17 cellular contexts compared by ENCODE assay signal in the genomic region with DNA sequence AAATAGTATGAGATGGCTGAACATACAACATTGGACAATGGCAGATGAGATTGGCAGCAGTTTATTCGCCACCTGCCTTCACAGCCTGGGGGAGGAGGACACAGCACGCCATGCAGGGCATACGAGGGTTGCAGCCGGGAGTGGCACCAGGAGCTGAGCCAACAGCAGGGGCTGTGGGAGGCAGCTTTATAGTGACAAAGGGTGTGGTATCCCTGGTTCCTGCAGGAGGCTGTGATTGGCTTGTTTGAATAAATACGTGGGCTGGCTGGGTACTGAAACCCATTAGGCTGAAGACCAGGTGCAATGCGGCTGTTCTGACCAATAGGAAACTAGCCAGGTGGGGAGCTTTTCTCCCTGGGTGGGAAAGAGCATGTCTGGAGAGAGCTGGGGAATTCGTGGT.
DNase-seq lines count a peak whose midpoint lies in the region; ATAC-seq and TF ChIP-seq lines count a peak whose summit lies in the region.
"Had no signal": no experiment of that assay in that cellular context is flagged by ENCODE, and none has a peak within 500 bp of the region (broad histone marks: within the 10 kb centered on the region; RNA-seq: fewer than 3 reads in every experiment).

No MANE protein-coding gene starts in this region.

- H3K4me2 ChIP-seq in KMS-11: no peak overlapping the region

- no peak overlapping the region for H3K4me3 ChIP-seq in KMS-11 (IDR thresholded peaks at IDR 0.05; ENCODE audit: insufficient read depth, low read depth, low read length)
- no peak overlapping the region for H3K4me3 ChIP-seq in endodermal cell (ENCODE audit: low read length)
- H3K4me3 ChIP-seq: breast epithelium, skin epidermis, vagina had no signal

- peaks cover 5% of the 10 kb centered on the region for H3K4me1 Mint-ChIP-seq in endodermal cell

- H3K27ac ChIP-seq in KMS-11: no peak overlapping the region
- no peak overlapping the region for H3K27ac ChIP-seq in endodermal cell (ENCODE audit: low read depth, low read length)
- H3K27ac ChIP-seq: breast epithelium, skin epidermis, vagina had no signal

- TF ChIP-seq CTCF in KMS-11 (conservative IDR thresholded peaks at IDR 0.05; ENCODE audit: low read depth, low read length): no peak
- no peak for TF ChIP-seq CTCF in endodermal cell (conservative IDR thresholded peaks at IDR 0.05)

- H3K36me3 ChIP-seq in KMS-11 (ENCODE audit: insufficient read depth) (no peaks in the 10 kb centered on the region), endodermal cell (ENCODE audit: control insufficient read depth, insufficient read depth, low read length) (no peaks in the 10 kb centered on the region)
- H3K36me3 ChIP-seq: breast epithelium, vagina had no signal

- no peaks in the 10 kb centered on the region for H4K20me1 ChIP-seq in KMS-11 (ENCODE audit: insufficient read depth)

- H3K27me3 ChIP-seq in KMS-11 (ENCODE audit: insufficient read depth, low read depth) (peaks cover 8% of the 10 kb centered on the region; the same call in 1 of the 2 replicates), endodermal cell (ENCODE audit: control insufficient read depth, insufficient read depth, low read length, poor library complexity, severe bottlenecking) (peaks cover 72% of the 10 kb centered on the region)

- H3K4me1 ChIP-seq in KMS-11 (ENCODE audit: low read depth, poor library complexity, severe bottlenecking): peaks cover 13% of the 10 kb centered on the region
- H3K4me1 ChIP-seq in endodermal cell (ENCODE audit: control insufficient read depth, insufficient read depth, low read length): no peaks in the 10 kb centered on the region

- no peaks in the 10 kb centered on the region for H3K9me3 Mint-ChIP-seq in endodermal cell
- H3K9me3 Mint-ChIP-seq: activated T-cell treated with anti-CD3 and anti-CD28 coated beads, Interleukin-2, amount 50 U/mL, for 72 hours; neural crest cell; T-helper 1 cell treated with Interleukin-12 subunit alpha and Interleukin-12 subunit beta and Interleukin-4 antibody, amounts not matched to agents 30 μg/mL and 1 μg/mL, for 36 hours had no signal

- H3K79me2 ChIP-seq in KMS-11 (ENCODE audit: insufficient read depth, low read depth): no peaks in the 10 kb centered on the region

- H3K27me3 Mint-ChIP-seq in endodermal cell (ENCODE audit: insufficient read depth): peaks cover 68% of the 10 kb centered on the region

- WGBS in endodermal cell (ENCODE audit: insufficient coverage in 1 of 2, insufficient read length in 1 of 2), 2 experiments: 76 to 80% methylated on average over 7 of the region's 7 CpGs

- in situ Hi-C loops in G401 (cut with HindIII; ENCODE audit: low sequenced_read_pairs): no loop called here

- no peaks in the 10 kb centered on the region for H3K9me3 ChIP-seq in endodermal cell (ENCODE audit: control insufficient read depth, low read length)
- H3K9me3 ChIP-seq: breast epithelium, vagina had no signal

- ATAC-seq in HG03432 (IDR thresholded peaks at IDR 0.05; ENCODE audit: unreplicated experiment): no peak
- ATAC-seq: activated T-cell treated with anti-CD3 and anti-CD28 coated beads, Interleukin-2, amount 50 U/mL, for 72 hours had no signal

- H2AFZ ChIP-seq in KMS-11 (ENCODE audit: low read depth): peak overlapping the region; percentile 2; the same call in 1 of the 2 replicates

- no peaks in the 10 kb centered on the region for H3K36me3 Mint-ChIP-seq in endodermal cell (ENCODE audit: low read depth)

- no peak overlapping the region for H3K9ac ChIP-seq in KMS-11
- no peak overlapping the region for H3K9ac ChIP-seq in endodermal cell (ENCODE audit: extremely low read depth, low read length, poor library complexity, severe bottlenecking)

- peak; percentile 82 for DNase-seq in G401 (ENCODE audit: low spot score)
- DNase-seq in NCI-H345 treated with DMSO at 0.1 percent for 48 hours (lab: John Stamatoyannopoulos, UW; ENCODE audit: unreplicated experiment): peak; percentile 10
- DNase-seq in endodermal cell: peak; percentile 47
- no peak for DNase-seq in activated CD4-positive, CD25-positive, alpha-beta regulatory T cell (lab: John Stamatoyannopoulos, UW)
- DNase-seq in effector CD8-positive, alpha-beta T cell (lab: John Stamatoyannopoulos, UW): no peak
- DNase-seq: activated T-cell treated with anti-CD3 and anti-CD28 coated beads, Interleukin-2, amount 50 U/mL, for 72 hours; midbrain; NCI-H2227 treated with DMSO at 0.1 percent for 48 hours; stimulated activated CD4-positive, alpha-beta T cell treated with anti-CD3 and anti-CD28 coated beads, Interleukin-4, amount 100 ng/mL, for 1 hour had no signal

- no peak overlapping the region for H3K4me3 Mint-ChIP-seq in endodermal cell
- H3K4me3 Mint-ChIP-seq: activated T-cell treated with anti-CD3 and anti-CD28 coated beads, Interleukin-2, amount 50 U/mL, for 72 hours; neural crest cell; T-helper 1 cell treated with Interleukin-12 subunit alpha and Interleukin-12 subunit beta and Interleukin-4 antibody, amounts not matched to agents 30 μg/mL and 1 μg/mL, for 36 hours had no signal

- no peak overlapping the region for H3K27ac Mint-ChIP-seq in endodermal cell
- H3K27ac Mint-ChIP-seq: activated T-cell treated with anti-CD3 and anti-CD28 coated beads, Interleukin-2, amount 50 U/mL, for 72 hours; progenitor cell of endocrine pancreas; T-helper 1 cell treated with Interleukin-12 subunit alpha and Interleukin-12 subunit beta and Interleukin-4 antibody, amounts not matched to agents 30 μg/mL and 1 μg/mL, for 36 hours had no signal

Comparison
In these comparisons a context has a peak if more than half of its experiments do, and no peak if none do; other contexts are left out.
1. DNase-seq: peak in G401 (single experiment), NCI-H345 treated with DMSO at 0.1 percent for 48 hours (single experiment) and endodermal cell (single experiment); none in activated CD4-positive, CD25-positive, alpha-beta regulatory T cell (0 of 4) and effector CD8-positive, alpha-beta T cell (single experiment).